In the genomic region with DNA sequence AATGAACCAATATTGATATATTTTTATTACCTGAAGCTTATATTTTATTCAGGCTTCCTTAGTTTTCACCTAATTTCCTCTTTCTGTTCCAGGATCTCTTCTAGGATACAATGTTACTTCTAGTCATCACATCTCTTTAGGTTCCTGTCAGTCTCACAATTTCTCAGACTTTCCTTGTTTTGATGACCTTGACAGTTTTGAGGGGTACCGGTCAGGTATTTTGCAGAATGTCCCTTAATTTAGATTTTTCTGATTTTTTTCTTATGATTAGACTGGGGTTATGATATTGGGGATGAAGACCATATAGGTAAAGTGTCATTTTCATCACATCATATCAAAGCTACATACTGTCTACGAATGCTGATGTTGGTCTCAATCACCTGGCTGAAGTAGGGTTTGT, we compare ENCODE assay signal across 8 cellular contexts.
"Had no signal": no experiment of that assay in that cellular context is flagged by ENCODE, and none has a peak within 500 bp of the region (broad histone marks: within the 10 kb centered on the region; RNA-seq: fewer than 3 reads in every experiment).

No MANE protein-coding gene starts in this region.

- ATAC-seq: GM12878 had no signal

- DNase-seq: GDM1, GF-D8 had no signal

- H3K4me3 ChIP-seq: GM12878 had no signal

- FAIRE-seq: G401.6, GM12878, GM12891, GM12892, GM18507, GM19239 had no signal
